ENCODE assay signal across 20 cellular contexts in the genomic region with DNA sequence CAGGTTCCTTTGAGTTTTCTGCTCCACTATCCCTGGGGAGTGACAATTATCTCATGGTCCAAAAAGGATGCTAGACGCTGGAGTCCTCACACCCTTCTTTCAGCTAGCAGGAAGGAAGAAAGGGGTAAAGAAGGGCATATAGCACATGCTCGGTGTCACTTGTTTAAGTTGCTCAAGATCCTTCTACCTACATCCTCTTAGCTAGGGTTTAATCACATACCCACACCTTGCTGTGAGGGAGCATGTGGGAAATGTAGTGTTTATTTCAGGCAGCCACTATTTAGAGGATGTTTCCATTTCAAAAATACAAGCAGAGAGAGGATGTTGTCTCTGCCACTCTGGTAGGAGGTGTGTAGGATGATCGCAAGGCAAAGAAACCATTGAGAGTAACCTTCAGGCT. TPM values are rescaled to one million over a fixed set of nuclear protein-coding genes. Genes with fewer than 3 reads are reported as not detected.
DNase-seq lines count a peak whose midpoint lies in the region; ATAC-seq, FAIRE-seq and TF ChIP-seq lines count a peak whose summit lies in the region.
"Had no signal": no experiment of that assay in that cellular context is flagged by ENCODE, and none has a peak within 500 bp of the region (broad histone marks: within the 10 kb centered on the region; RNA-seq: fewer than 3 reads in every experiment).

No MANE protein-coding gene starts in this region.

- no peak for TF ChIP-seq POLR2A in GM12878 (IDR thresholded peaks at IDR 0.05; ENCODE audit: low read depth, low read length)
- no peak for TF ChIP-seq POLR2A in Peyer's patch (IDR thresholded peaks at IDR 0.05)

- peak overlapping the region; percentile 97 for H3K4me3 ChIP-seq in GM12878
- no peak overlapping the region for H3K4me3 ChIP-seq in Peyer's patch
- H3K4me3 ChIP-seq: body of pancreas, gastrocnemius medialis, SJSA1, stomach had no signal

- no peaks in the 10 kb centered on the region for H3K9me3 Mint-ChIP-seq in activated T-cell treated with anti-CD3 and anti-CD28 coated beads, Interleukin-2, amount 50 U/mL, for 72 hours
- H3K9me3 Mint-ChIP-seq: dendritic cell treated with granulocyte-macrophage colony-stimulating factor and Interleukin-4, amounts not matched to agents 40 ng/mL and 50 ng/mL, for 4 days had no signal

- H2AFZ ChIP-seq in GM12878 (ENCODE audit: control insufficient read depth, low read depth, low read length): no peak overlapping the region

- no peak for TF ChIP-seq EP300 in GM12878 (IDR thresholded peaks at IDR 0.05; ENCODE audit: borderline replicate concordance in 1 of 2, control insufficient read depth in 1 of 2, low read depth in 2 of 2, low read length in 2 of 2)

- H3K4me2 ChIP-seq in GM12878 (ENCODE audit: control insufficient read depth, insufficient read depth): peak overlapping the region; percentile 99
- H3K4me2 ChIP-seq: KMS-11 had no signal

- ATAC-seq in activated T-cell treated with anti-CD3 and anti-CD28 coated beads, Interleukin-2, amount 50 U/mL, for 72 hours (replicated peaks in 1 of 2): no peak
- ATAC-seq in GM12878: peak; percentile 0
- no peak for ATAC-seq in GM19463 (IDR thresholded peaks at IDR 0.05; ENCODE audit: unreplicated experiment)
- ATAC-seq: body of pancreas, gastrocnemius medialis, left cardiac atrium, PC-3 had no signal

- POLR2A ChIA-PET in GM12878 (lab: Charles Lee): interaction anchor here (0.6 to 4.9 kb wide), 9 partner anchors 9 to 66 kb away, joined by 3 to 79 read pairs (median 5); no protein-coding TSS in a partner anchor

- H3K79me2 ChIP-seq in GM12878 (ENCODE audit: control insufficient read depth, insufficient read depth, low read length): peaks cover 78% of the 10 kb centered on the region

- H4K20me1 ChIP-seq in GM12878 (ENCODE audit: control insufficient read depth, insufficient read depth): no peaks in the 10 kb centered on the region

- H3K4me1 Mint-ChIP-seq in activated T-cell treated with anti-CD3 and anti-CD28 coated beads, Interleukin-2, amount 50 U/mL, for 72 hours (ENCODE audit: low read depth): peaks cover 87% of the 10 kb centered on the region

- peaks cover 0 to 5% of the 10 kb centered on the region in 2 experiments; a peak in 2 of 4 replicates for H3K36me3 ChIP-seq in GM12878 (ENCODE audit: control insufficient read depth in 2 of 2, insufficient read depth in 2 of 2, low read length in 1 of 2)
- H3K36me3 ChIP-seq in Peyer's patch: no peaks in the 10 kb centered on the region
- H3K36me3 ChIP-seq: gastrocnemius medialis, SJSA1, stomach had no signal

- H3K27me3 ChIP-seq in GM12878 (replicated peaks in 1 of 2; ENCODE audit: control insufficient read depth in 2 of 2, insufficient read depth in 2 of 2, low read length in 1 of 2) (no peaks in the 10 kb centered on the region), Peyer's patch (no peaks in the 10 kb centered on the region)
- H3K27me3 ChIP-seq: body of pancreas had no signal

- DNase-seq in activated T-cell treated with anti-CD3 and anti-CD28 coated beads, Interleukin-2, amount 50 U/mL, for 72 hours: no peak
- DNase-seq in activated T-cell treated with anti-CD3 and anti-CD28 coated beads for 4 hours: no peak
- peak; percentile 8 for DNase-seq in NCI-H69 (lab: John Stamatoyannopoulos, UW)
- DNase-seq in GM12878 (ENCODE audit: low read depth, low spot score): no peak
- DNase-seq in superior temporal gyrus (ENCODE audit: extremely low spot score): peak; percentile 19
- DNase-seq in COLO829 (ENCODE audit: low spot score): no peak
- no peak for DNase-seq in Peyer's patch
- DNase-seq: body of pancreas, gastrocnemius medialis, GOT3, left cardiac atrium, NCI-H1105, PC-3, retina, stomach had no signal

- peak; percentile 41 for FAIRE-seq in GM12878 (lab: Jason Lieb, UNC)

- no peak for TF ChIP-seq RAD21 in GM12878 (IDR thresholded peaks at IDR 0.05; ENCODE audit: insufficient read depth, low read depth, low read length)

- H3K27me3 Mint-ChIP-seq in activated T-cell treated with anti-CD3 and anti-CD28 coated beads, Interleukin-2, amount 50 U/mL, for 72 hours (ENCODE audit: low read depth): no peaks in the 10 kb centered on the region

- WGBS in GM12878 (ENCODE audit: insufficient coverage, insufficient replicate concordance, low lambda C conversion rate, missing lambda C conversion rate): 15% methylated on average over 3 of the region's 3 CpGs

- TF ChIP-seq CTCF in GM12878 (IDR thresholded peaks at IDR 0.05 in 2 of 3, conservative IDR thresholded peaks at IDR 0.05 in 1 of 3; ENCODE audit: control insufficient read depth in 2 of 3, extremely low read depth in 1 of 3, insufficient read depth in 1 of 3, low read depth in 3 of 3, low read length in 3 of 3): no peak
- TF ChIP-seq CTCF in Peyer's patch (IDR thresholded peaks at IDR 0.05): no peak

- H3K4me1 ChIP-seq in GM12878 (ENCODE audit: control insufficient read depth, insufficient read depth, low read length) (peaks cover 31% of the 10 kb centered on the region), Peyer's patch (peaks cover 0 to 18% (median 0%) of the 10 kb centered on the region in 4 donors)
- H3K4me1 ChIP-seq: gastrocnemius medialis had no signal

- in situ Hi-C loops in GM12878 (cut with MboI): loop anchor here (10.0 kb wide), 1 partner anchor 336 kb away; no protein-coding TSS in a partner anchor

- H3K9me3 ChIP-seq in GM12878 (replicated peaks; ENCODE audit: control insufficient read depth, insufficient read depth, low read length) (no peaks in the 10 kb centered on the region), Peyer's patch (no peaks in the 10 kb centered on the region)
- H3K9me3 ChIP-seq: body of pancreas, gastrocnemius medialis, SJSA1, stomach had no signal

- SMC1A ChIA-PET in GM12878 (lab: Charles Lee; ENCODE audit: uncharacterized antibody, unreplicated experiment): interaction anchor here (1.1 to 11.3 kb wide), 14 partner anchors 19 to 195 kb away, joined by 3 to 466 read pairs (median 5); no protein-coding TSS in a partner anchor

- peak overlapping the region; percentile 71 to 99 for H3K4me3 Mint-ChIP-seq in activated T-cell treated with anti-CD3 and anti-CD28 coated beads, Interleukin-2, amount 50 U/mL, for 72 hours
- H3K4me3 Mint-ChIP-seq: dendritic cell treated with granulocyte-macrophage colony-stimulating factor and Interleukin-4, amounts not matched to agents 40 ng/mL and 50 ng/mL, for 4 days had no signal

- H3K27ac ChIP-seq in GM12878 (ENCODE audit: control insufficient read depth, insufficient read depth): peak overlapping the region; percentile 80
- H3K27ac ChIP-seq in Peyer's patch: peak overlapping the region in 1 of 4 donors; percentile 38
- H3K27ac ChIP-seq: body of pancreas, gastrocnemius medialis, KMS-11, SJSA1, stomach had no signal

- TSS peak; percentile 32 for BruUV-seq in GM12878 (replicated peaks; lab: Mats Ljungman, UMichigan)

- intact Hi-C loops in GM12878 (cut with micrococcal nuclease; ENCODE audit: unreplicated experiment): no loop called here

- CTCF ChIA-PET in GM12878 (lab: Yijun Ruan, JAX): interaction anchor here (0.6 to 7.5 kb wide), 9 partner anchors 10 to 186 kb away, joined by 3 to 134 read pairs (median 5); no protein-coding TSS in a partner anchor

- RAD21 ChIA-PET in GM12878 (lab: Charles Lee; ENCODE audit: unreplicated experiment): interaction anchor here (0.9 to 7.5 kb wide), 10 partner anchors 9 to 174 kb away, joined by 3 to 177 read pairs (median 23); no protein-coding TSS in a partner anchor

- no peak overlapping the region for H3K27ac Mint-ChIP-seq in activated T-cell treated with anti-CD3 and anti-CD28 coated beads, Interleukin-2, amount 50 U/mL, for 72 hours
- H3K27ac Mint-ChIP-seq: dendritic cell treated with granulocyte-macrophage colony-stimulating factor and Interleukin-4, amounts not matched to agents 40 ng/mL and 50 ng/mL, for 4 days had no signal

- H3K9ac ChIP-seq in GM12878 (ENCODE audit: control insufficient read depth, insufficient read depth, low read length): peak overlapping the region; percentile 46
- H3K9ac ChIP-seq: KMS-11 had no signal

- H3K36me3 Mint-ChIP-seq in activated T-cell treated with anti-CD3 and anti-CD28 coated beads, Interleukin-2, amount 50 U/mL, for 72 hours (ENCODE audit: insufficient read depth in 2 of 2): peaks cover 3 to 15% of the 10 kb centered on the region in 2 donors

TF ChIP-seq in GM12878, 131 proteins besides CTCF, POLR2A, EP300 and RAD21 (continues in another document):
- TF ChIP-seq RUNX3 (IDR thresholded peaks at IDR 0.05; ENCODE audit: low read length) (peak; percentile 41), TBL1XR1 (IDR thresholded peaks at IDR 0.05; ENCODE audit: low read depth, low read length) (peak; percentile 57; the same call in 1 of the 2 replicates)
- TF ChIP-seq, protein P1, sequence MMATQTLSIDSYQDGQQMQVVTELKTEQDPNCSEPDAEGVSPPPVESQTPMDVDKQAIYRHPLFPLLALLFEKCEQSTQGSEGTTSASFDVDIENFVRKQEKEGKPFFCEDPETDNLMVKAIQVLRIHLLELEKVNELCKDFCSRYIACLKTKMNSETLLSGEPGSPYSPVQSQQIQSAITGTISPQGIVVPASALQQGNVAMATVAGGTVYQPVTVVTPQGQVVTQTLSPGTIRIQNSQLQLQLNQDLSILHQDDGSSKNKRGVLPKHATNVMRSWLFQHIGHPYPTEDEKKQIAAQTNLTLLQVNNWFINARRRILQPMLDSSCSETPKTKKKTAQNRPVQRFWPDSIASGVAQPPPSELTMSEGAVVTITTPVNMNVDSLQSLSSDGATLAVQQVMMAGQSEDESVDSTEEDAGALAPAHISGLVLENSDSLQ (IDR thresholded peaks at IDR 0.05): peak; percentile 49; the same call in 1 of the 2 replicates

RNA-seq across cellular contexts. Expression of a gene that starts 4.5 kb away (rescaled TPM):
- total RNA-seq in activated T-cell treated with anti-CD3 and anti-CD28 coated beads, Interleukin-2, amount 50 U/mL, for 72 hours: 10 to 100 TPM; 72.1 to 77.0 TPM
- 650 and 657 TPM in 2 replicates for total RNA-seq in GM12878 (2013; cell fraction: nucleolus; rRNA removed)
- 106 and 118 TPM in 2 replicates for total RNA-seq in GM12878 (2014; rRNA removed)
- total RNA-seq in GM12878 (2014; rRNA removed; fragmentation: Illumina TruSeq; extraction: Trizol): 117 and 119 TPM in 2 replicates
- 148 and 158 TPM in 2 replicates for total RNA-seq in GM12878 (2021)
- 86.6 TPM for polyA plus RNA-seq in GM12878 (2011; ENCODE audit: low read depth)
- polyA plus RNA-seq in GM12878 (2011; rRNA removed): 134 and 135 TPM in 2 replicates
- 105 and 107 TPM in 2 replicates for polyA plus RNA-seq in GM12878 (2011; cell fraction: cytosol; rRNA removed)
- 96.5 and 127 TPM in 2 replicates for polyA plus RNA-seq in GM12878 (2011; cell fraction: nucleus; rRNA removed)
- polyA plus RNA-seq in GM12878 (2012): 126 and 129 TPM in 2 replicates
- 121 and 128 TPM in 2 replicates for polyA plus RNA-seq in GM12878 (2014; fragmentation: Illumina TruSeq; extraction: Trizol)
- 10 to 100 TPM; 42.4 to 60.2 TPM for polyA plus RNA-seq in GM12878 (2014; fragmentation: Nextera tagmentation; extraction: Ambion mirVana)
- polyA plus RNA-seq in GM12878 (2014; rRNA removed): 85.3 and 88.3 TPM in 2 replicates
- polyA plus RNA-seq in GM12878 (2016; fragmentation: Nextera tagmentation; extraction: Ambion mirVana): 10 to 100 TPM; 21.4 to 22.3 TPM
- 463 and 485 TPM in 2 replicates for polyA minus RNA-seq in GM12878 (2011; rRNA and poly(A)+ RNA removed)
- 91.7 and 117 TPM in 2 replicates for polyA minus RNA-seq in GM12878 (2011; cell fraction: cytosol; rRNA and poly(A)+ RNA removed)
- polyA minus RNA-seq in GM12878 (2011; cell fraction: nucleus; rRNA and poly(A)+ RNA removed): 99.0 and 165 TPM in 2 replicates
- total RNA-seq in Peyer's patch: 10 to 100 TPM in 3 of 4 donors, 1 to 10 TPM in 1; 7.0 to 88.3 (median 15.9) TPM
- total RNA-seq: epithelial cell of proximal tubule, PC-3 had no signal

Comparison
In these comparisons a context has a peak if more than half of its experiments do, and no peak if none do; other contexts are left out.
1. DNase-seq: peak in NCI-H69 (single experiment) and superior temporal gyrus (single experiment); none in activated T-cell treated with anti-CD3 and anti-CD28 coated beads, Interleukin-2, amount 50 U/mL, for 72 hours (0 of 2), activated T-cell treated with anti-CD3 and anti-CD28 coated beads for 4 hours (single experiment), GM12878 (single experiment), COLO829 (single experiment) and Peyer's patch (0 of 3).